15 cellular contexts compared by ENCODE assay signal in the genomic region with DNA sequence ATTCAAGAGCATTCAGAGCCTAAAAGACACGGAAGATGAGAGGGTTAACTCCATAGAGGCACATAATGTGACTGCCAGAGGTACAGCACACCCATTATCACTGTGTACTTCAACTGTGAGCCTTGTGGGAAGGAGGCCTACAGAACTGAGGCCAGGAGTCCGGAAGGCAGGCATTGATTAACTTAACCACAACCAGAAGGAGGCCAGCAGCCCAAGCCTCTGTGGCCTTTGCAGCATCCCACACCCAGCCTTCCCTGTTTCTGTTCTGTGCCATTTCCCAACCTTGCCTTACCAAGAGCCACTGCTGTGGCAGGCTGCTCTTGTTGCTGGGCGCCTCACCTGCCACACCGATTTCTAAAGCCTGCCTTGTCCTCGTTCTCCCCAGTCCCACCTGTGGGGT. TPM values are rescaled to one million over a fixed set of nuclear protein-coding genes. Genes with fewer than 3 reads are reported as not detected.
"Had no signal": no experiment of that assay in that cellular context is flagged by ENCODE, and none has a peak within 500 bp of the region (broad histone marks: within the 10 kb centered on the region; RNA-seq: fewer than 3 reads in every experiment).

No MANE protein-coding gene starts in this region.

- DNase-seq: activated CD4-positive, alpha-beta memory T cell treated with anti-CD3 and anti-CD28 coated beads, Interleukin-2, amount 10 ng/mL, durations not matched to agents 7 days and 5 days; activated CD4-positive, alpha-beta T cell treated with anti-CD3 and anti-CD28 coated beads for 36 hours; activated CD8-positive, alpha-beta memory T cell treated with anti-CD3 and anti-CD28 coated beads, Interleukin-2, amount 50 U/mL, for 4 hours; activated gamma-delta T cell; activated T-cell treated with anti-CD3 and anti-CD28 coated beads, Interleukin-2, amount 50 U/mL, for 48 hours; dorsolateral prefrontal cortex; erythroblast; islet precursor cell; pancreas; sigmoid colon; stimulated activated CD4-positive, alpha-beta T cell treated with anti-CD3 and anti-CD28 coated beads, Interleukin-12 subunit alpha, Interleukin-12 subunit beta, amount 100 ng/mL, for 4 hours; stimulated activated CD4-positive, alpha-beta T cell treated with anti-CD3 and anti-CD28 coated beads, Interleukin-2, amount 100 ng/mL, for 24 hours; WERI-Rb-1 had no signal

- H3K4me2 ChIP-seq: hepatocyte had no signal

- H3K4me3 Mint-ChIP-seq: activated CD4-positive, alpha-beta memory T cell treated with anti-CD3 and anti-CD28 coated beads, Interleukin-2, amount 10 ng/mL, durations not matched to agents 7 days and 5 days; activated CD4-positive, alpha-beta T cell treated with anti-CD3 and anti-CD28 coated beads for 36 hours had no signal

- H3K27me3 Mint-ChIP-seq: activated CD4-positive, alpha-beta memory T cell treated with anti-CD3 and anti-CD28 coated beads, Interleukin-2, amount 10 ng/mL, durations not matched to agents 7 days and 5 days; activated CD4-positive, alpha-beta T cell treated with anti-CD3 and anti-CD28 coated beads for 36 hours had no signal

- H3K27ac Mint-ChIP-seq: activated CD4-positive, alpha-beta memory T cell treated with anti-CD3 and anti-CD28 coated beads, Interleukin-2, amount 10 ng/mL, durations not matched to agents 7 days and 5 days; activated CD4-positive, alpha-beta T cell treated with anti-CD3 and anti-CD28 coated beads for 36 hours had no signal

- H3K27me3 ChIP-seq: dorsolateral prefrontal cortex, hepatocyte, pancreas, sigmoid colon had no signal

- H3K4me1 ChIP-seq: pancreas, sigmoid colon had no signal

- ATAC-seq: activated CD4-positive, alpha-beta T cell treated with anti-CD3 and anti-CD28 coated beads for 36 hours; pancreas had no signal

- H2AFZ ChIP-seq: hepatocyte had no signal

- H3K9me3 Mint-ChIP-seq: activated CD4-positive, alpha-beta memory T cell treated with anti-CD3 and anti-CD28 coated beads, Interleukin-2, amount 10 ng/mL, durations not matched to agents 7 days and 5 days had no signal

- H3K79me2 ChIP-seq: hepatocyte had no signal

- H3K27ac ChIP-seq: dorsolateral prefrontal cortex, hepatocyte, pancreas, sigmoid colon, WERI-Rb-1 had no signal

- H3K9me3 ChIP-seq: pancreas, sigmoid colon had no signal

- H3K4me1 Mint-ChIP-seq: activated CD4-positive, alpha-beta memory T cell treated with anti-CD3 and anti-CD28 coated beads, Interleukin-2, amount 10 ng/mL, durations not matched to agents 7 days and 5 days had no signal

- H3K4me3 ChIP-seq: dorsolateral prefrontal cortex, hepatocyte, lung, pancreas, sigmoid colon had no signal

RNA-seq across cellular contexts. Expression of a gene that starts 27.2 kb away (rescaled TPM):
- total RNA-seq: activated CD4-positive, alpha-beta memory T cell treated with anti-CD3 and anti-CD28 coated beads, Interleukin-2, amount 10 ng/mL, durations not matched to agents 7 days and 5 days; activated CD4-positive, alpha-beta T cell treated with anti-CD3 and anti-CD28 coated beads for 36 hours had no signal
